ENCODE assay signal across 32 cellular contexts in genomic region chr15:71060983-71061382, GRCh38. TPM values are rescaled to one million over a fixed set of nuclear protein-coding genes. Genes with fewer than 3 reads are reported as not detected.
DNase-seq lines count a peak whose midpoint lies in the region; ATAC-seq and TF ChIP-seq lines count a peak whose summit lies in the region.
"Had no signal": no experiment of that assay in that cellular context is flagged by ENCODE, and none has a peak within 500 bp of the region (broad histone marks: within the 10 kb centered on the region; RNA-seq: fewer than 3 reads in every experiment).

No MANE protein-coding gene starts in this region.

- no peaks in the 10 kb centered on the region for H3K36me3 ChIP-seq in IMR-90 (ENCODE audit: control insufficient read depth, insufficient read depth, low read length)
- H3K36me3 ChIP-seq in brain microvascular endothelial cell (replicated peaks) = no peaks in the 10 kb centered on the region
- no peaks in the 10 kb centered on the region for H3K36me3 ChIP-seq in mesenchymal stem cell (ENCODE audit: control insufficient read depth in 1 of 2, insufficient read depth in 2 of 2, low read depth in 1 of 2, low read length in 2 of 2)
- no peaks in the 10 kb centered on the region for H3K36me3 ChIP-seq in upper lobe of right lung
- no peaks in the 10 kb centered on the region for H3K36me3 ChIP-seq in tibial artery
- H3K36me3 ChIP-seq: colonic mucosa, gastrocnemius medialis, neutrophil, thoracic aorta had no signal

- H3K18ac ChIP-seq in IMR-90 (ENCODE audit: low read depth, low read length) = peak overlapping the region; percentile 95; the same call in 1 of the 2 replicates
- no peak overlapping the region for H3K18ac ChIP-seq in mesenchymal stem cell (ENCODE audit: low read depth in 1 of 2, low read length in 2 of 2)

- H3K14ac ChIP-seq in IMR-90 (replicated peaks; ENCODE audit: low read depth, low read length) (peak overlapping the region; percentile 6; the same call in 1 of the 2 replicates), mesenchymal stem cell (ENCODE audit: low read length in 2 of 2) (no peak overlapping the region)

- H2BK15ac ChIP-seq in IMR-90 (ENCODE audit: low read depth, low read length) (peak overlapping the region; percentile 45; the same call in 1 of the 3 replicates), mesenchymal stem cell (ENCODE audit: low read depth, poor library complexity, severe bottlenecking) (no peak overlapping the region)

- H3K27me3 ChIP-seq in IMR-90 (ENCODE audit: control insufficient read depth, insufficient read depth, low read length) (no peaks in the 10 kb centered on the region), brain microvascular endothelial cell (replicated peaks) (no peaks in the 10 kb centered on the region), mesenchymal stem cell (ENCODE audit: control insufficient read depth in 1 of 2, insufficient read depth in 1 of 2, low read length in 2 of 2) (no peaks in the 10 kb centered on the region), upper lobe of right lung (no peaks in the 10 kb centered on the region), tibial artery (no peaks in the 10 kb centered on the region)
- H3K27me3 ChIP-seq: colonic mucosa, gastrocnemius medialis, neutrophil had no signal

- H3K9ac ChIP-seq in IMR-90 (ENCODE audit: low read depth, low read length) (no peak overlapping the region; the same call in 1 of the 2 replicates), mesenchymal stem cell (ENCODE audit: low read length) (peak overlapping the region; percentile 33)

- peak overlapping the region; percentile 15 to 80; a peak in 3 of 4 replicates for H4K8ac ChIP-seq in IMR-90 (ENCODE audit: low read depth in 2 of 2, low read length in 2 of 2)
- H4K8ac ChIP-seq in mesenchymal stem cell (ENCODE audit: low read length) = no peak overlapping the region

- peak overlapping the region; percentile 63 for H2BK120ac ChIP-seq in IMR-90 (ENCODE audit: low read depth, low read length)
- H2BK120ac ChIP-seq in mesenchymal stem cell (ENCODE audit: low read depth, low read length) = no peak overlapping the region

- no peaks in the 10 kb centered on the region for H3K79me1 ChIP-seq in IMR-90 (ENCODE audit: low read depth in 1 of 2, low read length in 2 of 2)
- no peaks in the 10 kb centered on the region for H3K79me1 ChIP-seq in mesenchymal stem cell (replicated peaks; ENCODE audit: low read length, poor library complexity, severe bottlenecking)

- H3K27ac ChIP-seq in IMR-90 (ENCODE audit: insufficient read depth, low read length) (no peak overlapping the region), brain microvascular endothelial cell (peak overlapping the region; percentile 44), mesenchymal stem cell (ENCODE audit: low read length, poor library complexity, severe bottlenecking) (no peak overlapping the region), upper lobe of right lung (no peak overlapping the region), tibial artery (no peak overlapping the region)
- H3K27ac ChIP-seq: colonic mucosa, gastrocnemius medialis, left ventricle myocardium inferior, neutrophil, PC-9, psoas muscle, skin epidermis, thoracic aorta had no signal

- TF ChIP-seq CTCF in AG10803 (conservative IDR thresholded peaks at IDR 0.05; ENCODE audit: low read length) = no peak
- TF ChIP-seq CTCF in IMR-90 (conservative IDR thresholded peaks at IDR 0.05; ENCODE audit: low read depth, low read length) = no peak
- TF ChIP-seq CTCF in brain microvascular endothelial cell (IDR thresholded peaks at IDR 0.05; ENCODE audit: low read depth, low read length, missing control alignments) = no peak
- TF ChIP-seq CTCF in upper lobe of right lung (IDR thresholded peaks at IDR 0.05) = no peak
- TF ChIP-seq CTCF in tibial artery (IDR thresholded peaks at IDR 0.05) = no peak

- CTCF ChIA-PET in IMR-90 (lab: Yijun Ruan, JAX) = no interaction called here

- H3K4me3 ChIP-seq in AG10803 (ENCODE audit: low read length) = no peak overlapping the region
- no peak overlapping the region for H3K4me3 ChIP-seq in IMR-90 (ENCODE audit: insufficient read depth, low read depth, low read length)
- H3K4me3 ChIP-seq in brain microvascular endothelial cell (ENCODE audit: low read depth, low read length) = no peak overlapping the region
- H3K4me3 ChIP-seq in mesenchymal stem cell (ENCODE audit: insufficient read depth in 1 of 2, low read depth in 1 of 2, low read length in 2 of 2) = no peak overlapping the region
- H3K4me3 ChIP-seq in upper lobe of right lung = no peak overlapping the region
- no peak overlapping the region for H3K4me3 ChIP-seq in tibial artery
- H3K4me3 ChIP-seq: colonic mucosa, gastrocnemius medialis, left ventricle myocardium inferior, PC-9, psoas muscle, skin epidermis, thoracic aorta had no signal

- no TSS peak for BruUV-seq in IMR-90 (replicated peaks; lab: Mats Ljungman, UMichigan)

- POLR2A ChIA-PET in IMR-90 (lab: Charles Lee; ENCODE audit: unreplicated experiment) = no interaction called here

- H2AK9ac ChIP-seq in IMR-90 (replicated peaks; ENCODE audit: low read depth, low read length, poor library complexity) = no peak overlapping the region

- WGBS in IMR-90 (ENCODE audit: extremely low coverage in 2 of 2, insufficient read length in 1 of 2), 2 experiments = no CpG with 5 or more reads among the region's 1 CpG
- no CpG with 5 or more reads among the region's 1 CpG for WGBS in mesenchymal stem cell

- intact Hi-C loops in IMR-90 (cut with micrococcal nuclease) (no loop called here), upper lobe of right lung (cut with DNase I) (no loop called here), tibial artery (cut with DNase I; ENCODE audit: low total_unique reads) (no loop called here)

- no peak overlapping the region for H4K91ac ChIP-seq in IMR-90 (ENCODE audit: insufficient read depth, low read depth, low read length)
- no peak overlapping the region for H4K91ac ChIP-seq in mesenchymal stem cell (ENCODE audit: low read length)

- H2AFZ ChIP-seq in IMR-90 (replicated peaks; ENCODE audit: low read length, poor library complexity) (no peak overlapping the region), mesenchymal stem cell (ENCODE audit: low read depth, low read length) (no peak overlapping the region)
- H2AFZ ChIP-seq: PC-9 had no signal

- in situ Hi-C loops in IMR-90 (cut with MboI; ENCODE audit: low sequenced_read_pairs) (no loop called here), brain microvascular endothelial cell (cut with HindIII; ENCODE audit: low pct_ligation_motif_present, low sequenced_read_pairs) (no loop called here)

- DNase-seq in AG10803 (ENCODE audit: low read depth) = peak; percentile 59
- DNase-seq in IMR-90 = peak; percentile 49
- DNase-seq in brain microvascular endothelial cell = no peak
- no peak for DNase-seq in mesenchymal stem cell
- DNase-seq in NCI-H1436 (lab: John Stamatoyannopoulos, UW) = no peak
- DNase-seq in upper lobe of right lung = no peak
- no peak for DNase-seq in tibial artery
- DNase-seq: activated CD4-positive, alpha-beta T cell treated with anti-CD3 and anti-CD28 coated beads, Interleukin-2, amount 50 U/mL, for 48 hours; activated CD4-positive, CD25-positive, alpha-beta regulatory T cell; activated CD8-positive, alpha-beta memory T cell treated with anti-CD3 and anti-CD28 coated beads, Interleukin-2, amount 50 U/mL, for 4 hours; activated naive CD4-positive, alpha-beta T cell treated with anti-CD3 and anti-CD28 coated beads, Interleukin-2, amount 10 ng/mL, durations not matched to agents 7 days and 5 days; amygdala; C1 segment of cervical spinal cord; colonic mucosa; COR-L47; effector CD8-positive, alpha-beta T cell; gastrocnemius medialis; GOT3; left ventricle myocardium inferior; naive B cell; NCI-H1092; NCI-H187; NCI-H2171; NCI-H526; PC-9; psoas muscle; stimulated activated naive CD8-positive, alpha-beta T cell treated with anti-CD3 and anti-CD28 coated beads, Interleukin-15, Interleukin-2, amounts not matched to agents 100 U/mL and 50 U/mL, for 24 hours; T-helper 1 cell had no signal

- H2AK5ac ChIP-seq in IMR-90 (ENCODE audit: low read depth, low read length) (no peak overlapping the region), mesenchymal stem cell (ENCODE audit: low read length, severe bottlenecking) (no peak overlapping the region)

- H2BK20ac ChIP-seq in IMR-90 (ENCODE audit: low read depth, low read length) = peak overlapping the region; percentile 7; the same call in 1 of the 2 replicates

- H3K23ac ChIP-seq in IMR-90 (ENCODE audit: low read depth, low read length) = no peak overlapping the region
- no peak overlapping the region for H3K23ac ChIP-seq in mesenchymal stem cell (ENCODE audit: low read length in 2 of 2)

- no peak overlapping the region for H2BK12ac ChIP-seq in mesenchymal stem cell (ENCODE audit: low read length in 2 of 2)

- H3K4me1 ChIP-seq in IMR-90 (ENCODE audit: control insufficient read depth, insufficient read depth, low read length) (0 out of 2 replicates have a peak, but pooled peaks cover 1% of the 10 kb centered on the region), mesenchymal stem cell (ENCODE audit: control insufficient read depth, insufficient read depth, low read depth, low read length) (no peaks in the 10 kb centered on the region), upper lobe of right lung (no peaks in the 10 kb centered on the region), tibial artery (no peaks in the 10 kb centered on the region)
- H3K4me1 ChIP-seq: colonic mucosa, gastrocnemius medialis, psoas muscle had no signal

- H2BK5ac ChIP-seq in IMR-90 (ENCODE audit: low read depth, low read length, poor library complexity, severe bottlenecking) = peak overlapping the region; percentile 92
- H2BK5ac ChIP-seq in mesenchymal stem cell (ENCODE audit: low read depth, low read length, poor library complexity, severe bottlenecking) = no peak overlapping the region

- dilution Hi-C loops in IMR-90 (cut with HindIII; ENCODE audit: low sequenced_read_pairs, unreplicated experiment) = no loop called here

- no peak overlapping the region for H3K56ac ChIP-seq in IMR-90 (ENCODE audit: extremely low read depth, insufficient read depth, low read length)

- 0 out of 2 replicates have a peak, but pooled peaks cover 2% of the 10 kb centered on the region for H3K9me1 ChIP-seq in IMR-90 (ENCODE audit: insufficient read depth, low read length)

- no peak for TF ChIP-seq RAD21 in IMR-90 (IDR thresholded peaks at IDR 0.05; ENCODE audit: low read length)

- H4K5ac ChIP-seq in IMR-90 (ENCODE audit: low read depth, low read length) = peak overlapping the region; percentile 22; the same call in 1 of the 2 replicates

- H3K4ac ChIP-seq in IMR-90 (ENCODE audit: low read depth, low read length) (peak overlapping the region; percentile 19; the same call in 1 of the 2 replicates), mesenchymal stem cell (ENCODE audit: low read depth in 1 of 2, low read length in 2 of 2) (no peak overlapping the region)

- H3K9me3 ChIP-seq in IMR-90 (ENCODE audit: control insufficient read depth, insufficient read depth, low read length) = peaks cover 5% of the 10 kb centered on the region
- peaks cover 9% of the 10 kb centered on the region for H3K9me3 ChIP-seq in mesenchymal stem cell (ENCODE audit: control insufficient read depth, low read length)
- H3K9me3 ChIP-seq in upper lobe of right lung = no peaks in the 10 kb centered on the region
- H3K9me3 ChIP-seq in tibial artery = peaks cover 0 to 11% (median 0%) of the 10 kb centered on the region in 3 donors
- H3K9me3 ChIP-seq: colonic mucosa, gastrocnemius medialis, neutrophil, psoas muscle, thoracic aorta had no signal

- H4K20me1 ChIP-seq in IMR-90 (ENCODE audit: insufficient read depth, low read length) = no peaks in the 10 kb centered on the region

- H3K4me2 ChIP-seq in IMR-90 (ENCODE audit: low read depth, low read length) (no peak overlapping the region), mesenchymal stem cell (ENCODE audit: low read length, poor library complexity, severe bottlenecking) (no peak overlapping the region)
- H3K4me2 ChIP-seq: PC-9 had no signal

- no peak for TF ChIP-seq POLR2A in IMR-90 (IDR thresholded peaks at IDR 0.05; ENCODE audit: low read depth, low read length)

- ATAC-seq in IMR-90 (ENCODE audit: low read depth) (peak; percentile 46; the same call in 1 of the 2 replicates), HG03378 (IDR thresholded peaks at IDR 0.05; ENCODE audit: unreplicated experiment) (no peak), upper lobe of right lung (no peak)
- ATAC-seq: gastrocnemius medialis; psoas muscle; stimulated activated naive CD8-positive, alpha-beta T cell treated with anti-CD3 and anti-CD28 coated beads, Interleukin-15, Interleukin-2, amounts not matched to agents 100 U/mL and 50 U/mL, for 24 hours had no signal

RNA-seq across cellular contexts. Expression of gene THSD4, which starts 54.3 kb away (rescaled TPM):
- total RNA-seq in IMR-90 (2012; rRNA removed) = 25.5 and 31.1 TPM in 2 replicates
- polyA plus RNA-seq in IMR-90 (2012; rRNA removed) = 30.5 and 31.1 TPM in 2 replicates
- 21.7 and 44.3 TPM in 2 replicates for polyA plus RNA-seq in IMR-90 (2012; cell fraction: cytosol; rRNA removed)
- polyA plus RNA-seq in IMR-90 (2012; cell fraction: nucleus; rRNA removed; ENCODE audit: low replicate concordance) = 38.0 and 45.5 TPM in 2 replicates
- 5.7 TPM for polyA plus RNA-seq in mesenchymal stem cell (2013, experiment 1 of 2)
- 5.6 TPM for polyA plus RNA-seq in mesenchymal stem cell (2013, experiment 2 of 2)
- 25.6 TPM for total RNA-seq in upper lobe of right lung

Comparison
In these comparisons a context has a peak if more than half of its experiments do, and no peak if none do; other contexts are left out.
1. DNase-seq: peak in AG10803 (single experiment) and IMR-90 (single experiment); none in brain microvascular endothelial cell (single experiment), mesenchymal stem cell (single experiment), NCI-H1436 (single experiment), upper lobe of right lung (single experiment) and tibial artery (0 of 2).